In genomic region chr3:4540267-4540666, GRCh38 we compare ENCODE assay signal across 23 cellular contexts.
"Had no signal": no experiment of that assay in that cellular context is flagged by ENCODE, and none has a peak within 500 bp of the region (broad histone marks: within the 10 kb centered on the region; RNA-seq: fewer than 3 reads in every experiment).

No MANE protein-coding gene starts in this region.

- H3K4me3 ChIP-seq: colonic mucosa, esophagus muscularis mucosa, gastrocnemius medialis, heart left ventricle, hepatocyte, left lung, lower lobe of right lung, mucosa of descending colon had no signal

- H3K36me3 Mint-ChIP-seq: mesothelial cell of epicardium had no signal

- H3K4me1 ChIP-seq: colonic mucosa, foreskin keratinocyte, lower lobe of right lung had no signal

- H3K4me1 Mint-ChIP-seq: mesothelial cell of epicardium had no signal

- H3K27me3 Mint-ChIP-seq: dendritic cell treated with granulocyte-macrophage colony-stimulating factor and Interleukin-4, amounts not matched to agents 40 ng/mL and 50 ng/mL, for 4 days; effector memory CD8-positive, alpha-beta T cell; naive B cell had no signal

- ATAC-seq: effector memory CD8-positive, alpha-beta T cell; foreskin keratinocyte; gastrocnemius medialis; heart left ventricle; left cardiac atrium; left lung; left ventricle myocardium superior; lower lobe of right lung; mucosa of descending colon had no signal

- DNase-seq: colonic mucosa; cortex of kidney; effector CD8-positive, alpha-beta T cell; effector memory CD8-positive, alpha-beta T cell; endodermal cell; foreskin keratinocyte; gastrocnemius medialis; heart left ventricle; hypothalamus; immature natural killer cell; islet precursor cell; left cardiac atrium; left lung; left ventricle myocardium superior; lower lobe of right lung; mesenchymal stem cell; mucosa of descending colon; naive B cell had no signal

- H3K4me2 ChIP-seq: hepatocyte had no signal

- H3K9me3 ChIP-seq: colonic mucosa, esophagus muscularis mucosa, gastrocnemius medialis, lower lobe of right lung had no signal

- H3K36me3 ChIP-seq: colonic mucosa, esophagus muscularis mucosa, gastrocnemius medialis, heart left ventricle, left lung, lower lobe of right lung had no signal

- H3K27me3 ChIP-seq: colonic mucosa, esophagus muscularis mucosa, foreskin keratinocyte, gastrocnemius medialis, heart left ventricle, hepatocyte, left lung had no signal

- FAIRE-seq: endothelial cell of umbilical vein had no signal

- H3K4me3 Mint-ChIP-seq: dendritic cell treated with granulocyte-macrophage colony-stimulating factor and Interleukin-4, amounts not matched to agents 40 ng/mL and 50 ng/mL, for 4 days; effector memory CD8-positive, alpha-beta T cell; endodermal cell; immature natural killer cell; mesothelial cell of epicardium; naive B cell had no signal

- H3K27ac ChIP-seq: colonic mucosa, esophagus muscularis mucosa, foreskin keratinocyte, gastrocnemius medialis, heart left ventricle, hepatocyte, left lung, lower lobe of right lung had no signal

- H3K27ac Mint-ChIP-seq: dendritic cell treated with granulocyte-macrophage colony-stimulating factor and Interleukin-4, amounts not matched to agents 40 ng/mL and 50 ng/mL, for 4 days; effector memory CD8-positive, alpha-beta T cell; endodermal cell; immature natural killer cell; mesothelial cell of epicardium had no signal

- H2AFZ ChIP-seq: hepatocyte had no signal
